Comparison of ENCODE assay signal across 8 cellular contexts in genomic region chr1:195686764-195687163, GRCh38.
"Had no signal": no experiment of that assay in that cellular context is flagged by ENCODE, and none has a peak within 500 bp of the region (broad histone marks: within the 10 kb centered on the region; RNA-seq: fewer than 3 reads in every experiment).

No MANE protein-coding gene starts in this region.

- FAIRE-seq: H1, H54, HepG2 had no signal

- H3K27ac ChIP-seq: HL-60 had no signal

- H3K4me2 ChIP-seq: GM23338 had no signal

- DNase-seq: H9, HCEC 1CT, KBM-7 had no signal

- H2AFZ ChIP-seq: GM23338 had no signal

- ATAC-seq: GM23338, HepG2 had no signal

- H3K4me3 ChIP-seq: GM23338 had no signal
